8 cellular contexts compared by ENCODE assay signal in genomic region chr5:180816608-180817534, GRCh38. TPM values are rescaled to one million over a fixed set of nuclear protein-coding genes. Genes with fewer than 3 reads are reported as not detected.
DNase-seq lines count a peak whose midpoint lies in the region; ATAC-seq and TF ChIP-seq lines count a peak whose summit lies in the region.

No MANE protein-coding gene starts in this region.

- peak overlapping the region; percentile 1 to 81 (median 61); a peak in 19 of 22 replicates for H3K27ac ChIP-seq in BLaER1 treated with 17β-estradiol and CSF1 and Interleukin-3, amounts not matched to agents 10 nM and 100 nM
- peak overlapping the region; percentile 67 for H3K27ac ChIP-seq in HEK293 (ENCODE audit: extremely low read depth, low read depth, low read length)
- peak overlapping the region; percentile 46 to 56 for H3K27ac ChIP-seq in liver (ENCODE audit: low read depth in 1 of 2, low read length in 2 of 2)
- peak overlapping the region; percentile 69 for H3K27ac ChIP-seq in vagina

- ATAC-seq in activated naive CD4-positive, alpha-beta T cell treated with anti-CD3 and anti-CD28 coated beads, Interleukin-2, amount 50 U/mL, for 72 hours, result peak in 1 of 2 donors; percentile 24
- ATAC-seq in HG03469 (IDR thresholded peaks at IDR 0.05; ENCODE audit: unreplicated experiment), result no peak
- no peak for ATAC-seq in GM18867 (IDR thresholded peaks at IDR 0.05; ENCODE audit: unreplicated experiment)
- ATAC-seq in GM21390 (IDR thresholded peaks at IDR 0.05; ENCODE audit: unreplicated experiment), result no peak

- peak overlapping the region; percentile 71 to 83 for H3K27ac Mint-ChIP-seq in activated naive CD4-positive, alpha-beta T cell treated with anti-CD3 and anti-CD28 coated beads, Interleukin-2, amount 50 U/mL, for 72 hours

- H3K9ac ChIP-seq in BLaER1 treated with 17β-estradiol and CSF1 and Interleukin-3, amounts not matched to agents 10 nM and 100 nM, result peak overlapping the region; percentile 4 to 98 (median 46)
- H3K9ac ChIP-seq in liver (ENCODE audit: low read depth in 1 of 2, low read length in 2 of 2), result no peak overlapping the region

- CTCF ChIA-PET in HEK293 (lab: Yijun Ruan, JAX), result interaction anchor here (0.7 to 0.9 kb wide), 2 partner anchors 16 to 295 kb away, joined by 3 read pairs; no protein-coding TSS in a partner anchor

- no peak for TF ChIP-seq CTCF in HEK293 (tag by site-specific recombination; IDR thresholded peaks at IDR 0.05)
- no peak for TF ChIP-seq CTCF in liver (IDR thresholded peaks at IDR 0.05; ENCODE audit: low read depth, low read length, missing input control)
- no peak for TF ChIP-seq CTCF in vagina (IDR thresholded peaks at IDR 0.05)

- H3K4me1 ChIP-seq in BLaER1 treated with 17β-estradiol and CSF1 and Interleukin-3, amounts not matched to agents 10 nM and 100 nM, result peaks cover 36 to 85% (median 45%) of the 10 kb centered on the region in 10 experiments
- H3K4me1 ChIP-seq in HEK293 (ENCODE audit: control insufficient read depth, insufficient read depth, low read length) (peaks cover 22% of the 10 kb centered on the region), liver (ENCODE audit: control insufficient read depth in 4 of 4, insufficient read depth in 4 of 4, low read length in 3 of 4) (peaks cover 0 to 2% (median under 1%) of the 10 kb centered on the region in 4 donors), vagina (peaks cover 50% of the 10 kb centered on the region)

- DNase-seq in activated naive CD4-positive, alpha-beta T cell treated with anti-CD3 and anti-CD28 coated beads, Interleukin-2, amount 50 U/mL, for 72 hours (ENCODE audit: low spot score in 2 of 2), result no peak
- DNase-seq in vagina (ENCODE audit: extremely low spot score in 2 of 2), result peak; percentile 77 to 84

- no peaks in the 10 kb centered on the region for H3K36me3 Mint-ChIP-seq in activated naive CD4-positive, alpha-beta T cell treated with anti-CD3 and anti-CD28 coated beads, Interleukin-2, amount 50 U/mL, for 72 hours

- peaks cover 0 to 27% (median 0%) of the 10 kb centered on the region in 11 experiments; a peak in 3 of 22 replicates for H3K36me3 ChIP-seq in BLaER1 treated with 17β-estradiol and CSF1 and Interleukin-3, amounts not matched to agents 10 nM and 100 nM
- H3K36me3 ChIP-seq in HEK293 (ENCODE audit: control insufficient read depth in 2 of 2, insufficient read depth in 1 of 2, low read length in 2 of 2), result no peaks in the 10 kb centered on the region
- no peaks in the 10 kb centered on the region for H3K36me3 ChIP-seq in liver (ENCODE audit: control insufficient read depth in 4 of 4, insufficient read depth in 3 of 4, low read depth in 1 of 4, low read length in 3 of 4)
- H3K36me3 ChIP-seq in vagina, result no peaks in the 10 kb centered on the region

- POLR2A ChIA-PET in HEK293 (lab: Yijun Ruan, JAX), result interaction anchor here (0.9 kb wide), 2 partner anchors 44 to 270 kb away, joined by 3 read pairs; partner anchors contain the start of gene ZFP62

- peak overlapping the region; percentile 80 to 96 (median 90) for H3K4me2 ChIP-seq in BLaER1 treated with 17β-estradiol and CSF1 and Interleukin-3, amounts not matched to agents 10 nM and 100 nM

- H4K20me1 ChIP-seq in BLaER1 treated with 17β-estradiol and CSF1 and Interleukin-3, amounts not matched to agents 10 nM and 100 nM, result peaks cover 0 to 28% (median 0%) of the 10 kb centered on the region in 11 experiments; a peak in 3 of 22 replicates

- TF ChIP-seq POLR2A in vagina (IDR thresholded peaks at IDR 0.05), result no peak

- 68% methylated on average over 13 of the region's 13 CpGs for WGBS in liver

- H3K4me3 ChIP-seq in BLaER1 treated with 17β-estradiol and CSF1 and Interleukin-3, amounts not matched to agents 10 nM and 100 nM, result peak overlapping the region in 7 of 10 experiments; percentile 2 to 96 (median 28); a peak in 11 of 20 replicates
- H3K4me3 ChIP-seq in HEK293 (ENCODE audit: low read depth, low read length), result no peak overlapping the region
- no peak overlapping the region for H3K4me3 ChIP-seq in liver (ENCODE audit: low read depth in 1 of 3, low read length in 3 of 3)
- no peak overlapping the region for H3K4me3 ChIP-seq in vagina

- intact Hi-C loops in vagina (cut with DNase I), result no loop called here

- no peaks in the 10 kb centered on the region for H3K27me3 ChIP-seq in BLaER1 treated with 17β-estradiol and CSF1 and Interleukin-3, amounts not matched to agents 10 nM and 100 nM
- H3K27me3 ChIP-seq in liver (ENCODE audit: control insufficient read depth in 4 of 4, insufficient read depth in 4 of 4, low read length in 3 of 4) (no peaks in the 10 kb centered on the region), vagina (no peaks in the 10 kb centered on the region)

- H3K9me3 Mint-ChIP-seq in activated naive CD4-positive, alpha-beta T cell treated with anti-CD3 and anti-CD28 coated beads, Interleukin-2, amount 50 U/mL, for 72 hours, result no peaks in the 10 kb centered on the region

- TF ChIP-seq RAD21 in liver (IDR thresholded peaks at IDR 0.05), result no peak

- no peaks in the 10 kb centered on the region for H3K9me3 ChIP-seq in BLaER1 treated with 17β-estradiol and CSF1 and Interleukin-3, amounts not matched to agents 10 nM and 100 nM (replicated peaks in 1 of 11)
- no peaks in the 10 kb centered on the region for H3K9me3 ChIP-seq in HEK293 (ENCODE audit: control insufficient read depth, insufficient read depth, low read depth, low read length)
- H3K9me3 ChIP-seq in liver (ENCODE audit: control insufficient read depth in 4 of 4, low read length in 3 of 4), result no peaks in the 10 kb centered on the region
- H3K9me3 ChIP-seq in vagina, result no peaks in the 10 kb centered on the region

TF ChIP-seq in HEK293, 187 proteins besides CTCF, POLR2A, EP300 and RAD21 (continues in another document):
- TF ChIP-seq PRDM6 (tag by site-specific recombination; IDR thresholded peaks at IDR 0.05) (peak; percentile 62), ZNF621 (tag by site-specific recombination; IDR thresholded peaks at IDR 0.05) (no peak), ZNF391 (tag by site-specific recombination; IDR thresholded peaks at IDR 0.05; ENCODE audit: borderline replicate concordance, low read depth) (no peak), ZFP37 (tag by site-specific recombination; IDR thresholded peaks at IDR 0.05) (no peak), ZNF423 (tag by site-specific recombination; IDR thresholded peaks at IDR 0.05) (no peak), ZBTB48 (tag by site-specific recombination; IDR thresholded peaks at IDR 0.05) (0 out of 2 replicates have a peak, but pooled peaks have one; percentile 43), ZNF274 (IDR thresholded peaks at IDR 0.05; ENCODE audit: low read length) (no peak), ZNF274 (tag by site-specific recombination; IDR thresholded peaks at IDR 0.05; ENCODE audit: borderline replicate concordance) (no peak), ZNF214 (tag by site-specific recombination; IDR thresholded peaks at IDR 0.05; ENCODE audit: borderline replicate concordance) (no peak), ZNF433 (tag by site-specific recombination; IDR thresholded peaks at IDR 0.05; ENCODE audit: low read depth) (no peak)

TF ChIP-seq in liver, 16 proteins besides CTCF, POLR2A, EP300 and RAD21:
- TF ChIP-seq FOXA2 (IDR thresholded peaks at IDR 0.05) (no peak), RXRA (IDR thresholded peaks at IDR 0.05) (peak; percentile 20 to 37), NR2F2 (IDR thresholded peaks at IDR 0.05) (peak; percentile 93), EGR1 (IDR thresholded peaks at IDR 0.05; ENCODE audit: low read depth in 2 of 2) (no peak), MAX (IDR thresholded peaks at IDR 0.05) (peak; percentile 13), SP1 (IDR thresholded peaks at IDR 0.05) (peak; percentile 53)

RNA-seq across cellular contexts. Expression of gene MGAT1, which starts 14.3 kb away (rescaled TPM):
- 100 to 1,000 TPM; 130 to 157 TPM for total RNA-seq in activated naive CD4-positive, alpha-beta T cell treated with anti-CD3 and anti-CD28 coated beads, Interleukin-2, amount 50 U/mL, for 72 hours
- total RNA-seq in liver, result 100 to 1,000 TPM in 1 of 2 donors, 10 to 100 TPM in 1; 73.6 to 122 TPM
- polyA plus RNA-seq in liver, result 100 to 1,000 TPM in 1 of 2 donors, 10 to 100 TPM in 1; 73.0 to 125 TPM
- total RNA-seq in vagina, result 152 TPM

RNA-seq across cellular contexts. Expression of gene ZFP62, which starts 44.2 kb away (rescaled TPM):
- 10 to 100 TPM; 13.5 to 27.9 TPM for total RNA-seq in activated naive CD4-positive, alpha-beta T cell treated with anti-CD3 and anti-CD28 coated beads, Interleukin-2, amount 50 U/mL, for 72 hours
- total RNA-seq in liver, result 1 to 10 TPM; 7.9 to 8.8 TPM
- polyA plus RNA-seq in liver, result 1 to 10 TPM; 3.4 to 3.5 TPM
- total RNA-seq in vagina, result 22.3 TPM

Comparison
In these comparisons a context has a peak if more than half of its experiments do, and no peak if none do; other contexts are left out.
1. H3K4me3 ChIP-seq: peak in BLaER1 treated with 17β-estradiol and CSF1 and Interleukin-3, amounts not matched to agents 10 nM and 100 nM (7 of 10); none in HEK293 (single experiment), liver (0 of 3) and vagina (0 of 2).
2. H3K9ac ChIP-seq: peak in BLaER1 treated with 17β-estradiol and CSF1 and Interleukin-3, amounts not matched to agents 10 nM and 100 nM (11 of 11); none in liver (0 of 2).
3. DNase-seq: peak in vagina (2 of 2); none in activated naive CD4-positive, alpha-beta T cell treated with anti-CD3 and anti-CD28 coated beads, Interleukin-2, amount 50 U/mL, for 72 hours (0 of 2).
4. Peak in every context shown above with its lines, with median percentiles within 50 percentile points of each other: H3K27ac ChIP-seq.